ENCODE assay signal across 27 cellular contexts in the genomic region with DNA sequence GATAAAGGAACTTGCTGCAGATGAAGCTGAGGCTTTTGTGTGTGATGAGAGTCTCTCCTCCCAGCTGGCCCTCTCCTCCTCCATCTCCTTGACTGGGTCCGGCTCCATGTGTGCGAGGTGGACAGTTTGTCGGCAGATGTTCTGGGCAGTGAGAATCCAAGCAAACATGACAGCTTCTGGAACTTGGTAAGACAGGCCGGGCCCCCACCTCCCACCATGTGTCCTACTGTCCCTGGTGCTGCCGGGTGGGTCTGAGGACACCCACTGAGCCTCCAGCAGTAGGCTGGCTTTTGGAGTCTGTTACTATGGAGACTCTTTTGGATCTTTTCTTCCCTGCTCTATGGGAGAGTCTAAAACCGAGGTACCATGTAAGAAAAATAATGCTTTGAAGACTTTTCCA.
"Had no signal": no experiment of that assay in that cellular context is flagged by ENCODE, and none has a peak within 500 bp of the region (broad histone marks: within the 10 kb centered on the region; RNA-seq: fewer than 3 reads in every experiment).

No MANE protein-coding gene starts in this region.

- H3K4me1 Mint-ChIP-seq: nephron; stimulated activated effector memory CD8-positive, alpha-beta T cell treated with anti-CD3 and anti-CD28 coated beads, Interleukin-12 subunit alpha, Interleukin-12 subunit beta, amount 100 ng/mL, for 72 hours had no signal

- H3K27me3 ChIP-seq: neutrophil, pancreas, right atrium auricular region, right lobe of liver, sigmoid colon, stomach, thyroid gland, tibial nerve, upper lobe of left lung, vagina had no signal

- H3K27ac ChIP-seq: neutrophil, pancreas, prostate gland, right atrium auricular region, right lobe of liver, sigmoid colon, stomach, thoracic aorta, thyroid gland, tibial nerve, upper lobe of left lung, vagina had no signal

- DNase-seq: naive thymus-derived CD4-positive, alpha-beta T cell; natural killer cell; nucleus accumbens; pancreas; retina; right lobe of liver; sigmoid colon; small intestine; stimulated activated CD4-positive, alpha-beta T cell treated with anti-CD3 and anti-CD28 coated beads, Interleukin-15, amount 100 ng/mL, for 24 hours; stimulated activated CD4-positive, alpha-beta T cell treated with anti-CD3 and anti-CD28 coated beads, Interleukin-2, amount 100 ng/mL, for 24 hours; stimulated activated CD4-positive, alpha-beta T cell treated with anti-CD3 and anti-CD28 coated beads, Interleukin-2, amount 100 ng/mL, for 48 hours; stimulated activated CD4-positive, alpha-beta T cell treated with anti-CD3 and anti-CD28 coated beads, Interleukin-4, amount 100 ng/mL, for 24 hours; stimulated activated naive B cell treated with anti-CD40 and anti-IgM and Interleukin-4, amounts not matched to agents 10 μg/mL and 1 μg/mL and 100 μg/mL, for 72 hours; stimulated activated naive CD4-positive, alpha-beta T cell treated with Interleukin-2 at 50 U/mL for 16 hours; stomach; thyroid gland; trophoblast cell; upper lobe of left lung had no signal

- H3K36me3 ChIP-seq: prostate gland had no signal

- H3K9me3 ChIP-seq: neutrophil, pancreas, prostate gland, right atrium auricular region, right lobe of liver, sigmoid colon, stomach, thoracic aorta, thyroid gland, tibial nerve, upper lobe of left lung, vagina had no signal

- H3K9me3 Mint-ChIP-seq: naive thymus-derived CD4-positive, alpha-beta T cell; natural killer cell; nephron; stimulated activated effector memory CD8-positive, alpha-beta T cell treated with anti-CD3 and anti-CD28 coated beads, Interleukin-12 subunit alpha, Interleukin-12 subunit beta, amount 100 ng/mL, for 72 hours; stimulated activated naive B cell treated with anti-CD40 and anti-IgM and Interleukin-4, amounts not matched to agents 10 μg/mL and 1 μg/mL and 100 μg/mL, for 72 hours; stimulated activated naive CD8-positive, alpha-beta T cell treated with anti-CD3 and anti-CD28 coated beads, Interleukin-15, Interleukin-2, amounts not matched to agents 100 ng/mL and 50 ng/mL, for 24 hours had no signal

- ATAC-seq: naive thymus-derived CD4-positive, alpha-beta T cell; natural killer cell; pancreas; right lobe of liver; stimulated activated effector memory CD8-positive, alpha-beta T cell treated with anti-CD3 and anti-CD28 coated beads, Interleukin-12 subunit alpha, Interleukin-12 subunit beta, amount 100 ng/mL, for 72 hours; stimulated activated naive B cell treated with anti-CD40 and anti-IgM and Interleukin-4, amounts not matched to agents 10 μg/mL and 1 μg/mL and 100 μg/mL, for 72 hours had no signal

- H3K4me1 ChIP-seq: pancreas, prostate gland, right atrium auricular region, right lobe of liver, sigmoid colon, stomach, thyroid gland, tibial nerve, upper lobe of left lung, vagina had no signal

- H3K4me3 ChIP-seq: pancreas, prostate gland, right atrium auricular region, right lobe of liver, sigmoid colon, stomach, thoracic aorta, thyroid gland, tibial nerve, upper lobe of left lung, vagina had no signal

- H3K4me3 Mint-ChIP-seq: naive thymus-derived CD4-positive, alpha-beta T cell; natural killer cell; nephron; stimulated activated effector memory CD8-positive, alpha-beta T cell treated with anti-CD3 and anti-CD28 coated beads, Interleukin-12 subunit alpha, Interleukin-12 subunit beta, amount 100 ng/mL, for 72 hours; stimulated activated naive B cell treated with anti-CD40 and anti-IgM and Interleukin-4, amounts not matched to agents 10 μg/mL and 1 μg/mL and 100 μg/mL, for 72 hours; stimulated activated naive CD8-positive, alpha-beta T cell treated with anti-CD3 and anti-CD28 coated beads, Interleukin-15, Interleukin-2, amounts not matched to agents 100 ng/mL and 50 ng/mL, for 24 hours had no signal

- H3K27me3 Mint-ChIP-seq: naive thymus-derived CD4-positive, alpha-beta T cell; stimulated activated naive B cell treated with anti-CD40 and anti-IgM and Interleukin-4, amounts not matched to agents 10 μg/mL and 1 μg/mL and 100 μg/mL, for 72 hours; stimulated activated naive CD8-positive, alpha-beta T cell treated with anti-CD3 and anti-CD28 coated beads, Interleukin-15, Interleukin-2, amounts not matched to agents 100 ng/mL and 50 ng/mL, for 24 hours had no signal

- H3K27ac Mint-ChIP-seq: naive thymus-derived CD4-positive, alpha-beta T cell; natural killer cell; nephron; stimulated activated effector memory CD8-positive, alpha-beta T cell treated with anti-CD3 and anti-CD28 coated beads, Interleukin-12 subunit alpha, Interleukin-12 subunit beta, amount 100 ng/mL, for 72 hours; stimulated activated naive B cell treated with anti-CD40 and anti-IgM and Interleukin-4, amounts not matched to agents 10 μg/mL and 1 μg/mL and 100 μg/mL, for 72 hours; stimulated activated naive CD8-positive, alpha-beta T cell treated with anti-CD3 and anti-CD28 coated beads, Interleukin-15, Interleukin-2, amounts not matched to agents 100 ng/mL and 50 ng/mL, for 24 hours had no signal
